In the genomic region with DNA sequence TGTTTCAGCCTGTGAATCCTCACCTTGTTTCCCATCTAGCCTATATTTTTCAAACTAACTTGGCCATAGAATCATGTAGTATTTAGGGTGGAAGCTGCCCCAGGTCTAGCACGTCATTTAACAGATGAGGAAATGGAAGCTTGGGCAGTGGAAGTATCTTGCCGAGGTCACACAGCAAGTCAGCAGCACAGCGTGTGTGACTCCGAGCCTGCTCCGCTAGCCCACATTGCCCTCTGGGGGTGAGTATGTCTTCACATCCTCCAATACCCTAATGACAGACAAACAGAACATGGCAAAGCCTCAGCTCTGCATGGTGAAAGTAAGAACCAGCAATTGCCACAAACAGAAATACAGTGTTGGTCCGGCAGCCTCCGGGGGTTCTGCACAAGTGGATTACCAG, we compare ENCODE assay signal across 8 cellular contexts. TPM values are rescaled to one million over a fixed set of nuclear protein-coding genes. Genes with fewer than 3 reads are reported as not detected.
A peak's percentile ranks its signal among the peaks of the same experiment; 100 is the strongest.
DNase-seq lines count a peak whose midpoint lies in the region; ATAC-seq and TF ChIP-seq lines count a peak whose summit lies in the region.

No MANE protein-coding gene starts in this region.

- H3K9me3 Mint-ChIP-seq in GM23338: no peaks in the 10 kb centered on the region
- H3K9me3 Mint-ChIP-seq in activated naive CD8-positive, alpha-beta T cell treated with anti-CD3 and anti-CD28 coated beads, Interleukin-2, amount 10 ng/mL, durations not matched to agents 7 days and 5 days: peaks cover 7% of the 10 kb centered on the region

- H2AFZ ChIP-seq in GM23338: peak overlapping the region; percentile 33

- H3K4me1 ChIP-seq in BLaER1 treated with 17β-estradiol and CSF1 and Interleukin-3, amounts not matched to agents 10 nM and 100 nM: peaks cover 0 to 85% (median 31%) of the 10 kb centered on the region in 10 experiments; a peak in 13 of 20 replicates
- H3K4me1 ChIP-seq in GM23338 (ENCODE audit: insufficient read depth): no peaks in the 10 kb centered on the region
- H3K4me1 ChIP-seq in prostate gland (replicated peaks): no peaks in the 10 kb centered on the region

- no peaks in the 10 kb centered on the region for H3K4me1 Mint-ChIP-seq in GM23338
- H3K4me1 Mint-ChIP-seq in activated naive CD8-positive, alpha-beta T cell treated with anti-CD3 and anti-CD28 coated beads, Interleukin-2, amount 10 ng/mL, durations not matched to agents 7 days and 5 days: peaks cover 65% of the 10 kb centered on the region

- H3K4me2 ChIP-seq in BLaER1 treated with 17β-estradiol and CSF1 and Interleukin-3, amounts not matched to agents 10 nM and 100 nM: peak overlapping the region in 6 of 11 experiments; percentile 9 to 96 (median 77); a peak in 11 of 22 replicates
- H3K4me2 ChIP-seq in GM23338: no peak overlapping the region

- ATAC-seq in GM23338 (peak; percentile 99), left lobe of liver (peak; percentile 71), GM19035 (IDR thresholded peaks at IDR 0.05; ENCODE audit: unreplicated experiment) (no peak)
- ATAC-seq in activated naive CD8-positive, alpha-beta T cell treated with anti-CD3 and anti-CD28 coated beads, Interleukin-2, amount 10 ng/mL, durations not matched to agents 7 days and 5 days (ENCODE audit: low read depth): peak; percentile 59

- in situ Hi-C loops in SK-MEL-5 (cut with HindIII; ENCODE audit: low pct_unique_long_range_greater_than_20kb, low sequenced_read_pairs): no loop called here

- peaks cover 0 to 18% (median 0%) of the 10 kb centered on the region in 11 experiments; a peak in 2 of 22 replicates for H3K9me3 ChIP-seq in BLaER1 treated with 17β-estradiol and CSF1 and Interleukin-3, amounts not matched to agents 10 nM and 100 nM (replicated peaks in 1 of 11)
- no peaks in the 10 kb centered on the region for H3K9me3 ChIP-seq in prostate gland

- peak overlapping the region in 6 of 11 experiments; percentile 11 to 89 (median 79); a peak in 10 of 22 replicates for H3K27ac ChIP-seq in BLaER1 treated with 17β-estradiol and CSF1 and Interleukin-3, amounts not matched to agents 10 nM and 100 nM
- H3K27ac ChIP-seq in GM23338 (ENCODE audit: low read depth) (no peak overlapping the region), prostate gland (no peak overlapping the region)

- intact Hi-C loops in prostate gland (cut with DNase I): no loop called here

- no peak overlapping the region for H3K4me3 Mint-ChIP-seq in GM23338
- H3K4me3 Mint-ChIP-seq in activated naive CD8-positive, alpha-beta T cell treated with anti-CD3 and anti-CD28 coated beads, Interleukin-2, amount 10 ng/mL, durations not matched to agents 7 days and 5 days: no peak overlapping the region

- H3K36me3 Mint-ChIP-seq in GM23338 (ENCODE audit: low read depth): no peaks in the 10 kb centered on the region
- H3K36me3 Mint-ChIP-seq in activated naive CD8-positive, alpha-beta T cell treated with anti-CD3 and anti-CD28 coated beads, Interleukin-2, amount 10 ng/mL, durations not matched to agents 7 days and 5 days: peaks cover 36% of the 10 kb centered on the region

- H3K79me2 ChIP-seq in GM23338 (replicated peaks; ENCODE audit: insufficient read depth): no peaks in the 10 kb centered on the region

- H3K27ac Mint-ChIP-seq in GM23338: no peak overlapping the region
- peak overlapping the region; percentile 71 for H3K27ac Mint-ChIP-seq in activated naive CD8-positive, alpha-beta T cell treated with anti-CD3 and anti-CD28 coated beads, Interleukin-2, amount 10 ng/mL, durations not matched to agents 7 days and 5 days

- WGBS in prostate gland: 80% methylated on average over 7 of the region's 7 CpGs

- peaks cover 2% of the 10 kb centered on the region for H3K27me3 Mint-ChIP-seq in GM23338 (ENCODE audit: insufficient read depth, low read depth, poor library complexity)
- no peaks in the 10 kb centered on the region for H3K27me3 Mint-ChIP-seq in activated naive CD8-positive, alpha-beta T cell treated with anti-CD3 and anti-CD28 coated beads, Interleukin-2, amount 10 ng/mL, durations not matched to agents 7 days and 5 days

- H3F3A ChIP-seq in GM23338 (replicated peaks; ENCODE audit: low read depth): no peaks in the 10 kb centered on the region

- peak; percentile 50 to 84 for TF ChIP-seq CTCF in GM23338 (conservative IDR thresholded peaks at IDR 0.05; ENCODE audit: low read depth in 2 of 2)
- TF ChIP-seq CTCF in prostate gland (IDR thresholded peaks at IDR 0.05): peak in 2 of 4 experiments; percentile 15 to 23

- H3K9ac ChIP-seq in BLaER1 treated with 17β-estradiol and CSF1 and Interleukin-3, amounts not matched to agents 10 nM and 100 nM: peak overlapping the region in 4 of 11 experiments; percentile 45 to 94 (median 89); a peak in 8 of 22 replicates

- peak; percentile 77 for DNase-seq in GM23338 (ENCODE audit: low spot score)
- DNase-seq in SK-MEL-5 (ENCODE audit: low read depth, low spot score): peak; percentile 57
- DNase-seq in activated naive CD8-positive, alpha-beta T cell treated with anti-CD3 and anti-CD28 coated beads, Interleukin-2, amount 10 ng/mL, durations not matched to agents 7 days and 5 days: peak; percentile 51
- DNase-seq in left lobe of liver (ENCODE audit: low spot score): no peak
- DNase-seq in stimulated activated CD8-positive, alpha-beta memory T cell treated with anti-CD3 and anti-CD28 coated beads, Interleukin-7, amount 100 ng/mL, for 48 hours (ENCODE audit: extremely low read depth in 1 of 2, low read depth in 1 of 2): peak; percentile 37 to 42
- no peak for DNase-seq in prostate gland (ENCODE audit: low spot score)

- POLR2A ChIA-PET in activated naive CD8-positive, alpha-beta T cell treated with anti-CD3 and anti-CD28 coated beads, Interleukin-2, amount 10 ng/mL, durations not matched to agents 7 days and 5 days (lab: Charles Lee): interaction anchor here (1.1 to 5.9 kb wide), 10 partner anchors 12 to 161 kb away, joined by 3 to 57 read pairs (median 15); a partner anchor contains a TSS

- H3K4me3 ChIP-seq in BLaER1 treated with 17β-estradiol and CSF1 and Interleukin-3, amounts not matched to agents 10 nM and 100 nM: peak overlapping the region in 3 of 10 experiments; percentile 63 to 72 (median 71); a peak in 5 of 20 replicates
- H3K4me3 ChIP-seq in GM23338: no peak overlapping the region
- no peak overlapping the region for H3K4me3 ChIP-seq in prostate gland

- no peaks in the 10 kb centered on the region for H3K27me3 ChIP-seq in BLaER1 treated with 17β-estradiol and CSF1 and Interleukin-3, amounts not matched to agents 10 nM and 100 nM
- H3K27me3 ChIP-seq in GM23338 (ENCODE audit: insufficient read depth): no peaks in the 10 kb centered on the region
- H3K27me3 ChIP-seq in prostate gland (replicated peaks; ENCODE audit: insufficient read depth): no peaks in the 10 kb centered on the region

- H3K36me3 ChIP-seq in BLaER1 treated with 17β-estradiol and CSF1 and Interleukin-3, amounts not matched to agents 10 nM and 100 nM: peaks cover 0 to 57% (median 0%) of the 10 kb centered on the region in 11 experiments; a peak in 6 of 22 replicates
- no peaks in the 10 kb centered on the region for H3K36me3 ChIP-seq in GM23338 (ENCODE audit: insufficient read depth)
- no peaks in the 10 kb centered on the region for H3K36me3 ChIP-seq in prostate gland

- H4K20me1 ChIP-seq in BLaER1 treated with 17β-estradiol and CSF1 and Interleukin-3, amounts not matched to agents 10 nM and 100 nM: peaks cover 0 to 10% (median 0%) of the 10 kb centered on the region in 11 experiments; a peak in 3 of 22 replicates
- no peaks in the 10 kb centered on the region for H4K20me1 ChIP-seq in GM23338 (replicated peaks; ENCODE audit: insufficient read depth)

- peaks cover 3% of the 10 kb centered on the region; the same call in 1 of the 2 replicates for H3K9me2 ChIP-seq in GM23338 (ENCODE audit: insufficient read depth)

- TF ChIP-seq POLR2A in prostate gland (IDR thresholded peaks at IDR 0.05): no peak

TF ChIP-seq in GM23338, 12 proteins besides CTCF, POLR2A, EP300 and RAD21:
- TF ChIP-seq EZH2 (IDR thresholded peaks at IDR 0.05; ENCODE audit: low read depth, unreplicated experiment): no peak
TF ChIP-seq in GM23338: peak in this region for 0.

RNA-seq across cellular contexts. Expression of a gene that starts 2.2 kb away (rescaled TPM):
- total RNA-seq in GM23338 (2014; rRNA removed; shearing (Covaris generic)): not detected in 2 replicates
- polyA plus RNA-seq in GM23338 (2016; fragmentation: Nextera tagmentation; extraction: Ambion mirVana): not detected in 2 replicates
- not detected in 2 replicates for total RNA-seq in SK-MEL-5 (2014; rRNA removed; shearing (Covaris generic))
- not detected in 2 replicates for polyA plus RNA-seq in SK-MEL-5 (2015; cell fraction: cytosol; rRNA removed)
- polyA plus RNA-seq in SK-MEL-5 (2015; cell fraction: nucleus; rRNA removed): not detected in 2 replicates
- 10 to 100 TPM; 39.6 to 44.3 TPM for total RNA-seq in activated naive CD8-positive, alpha-beta T cell treated with anti-CD3 and anti-CD28 coated beads, Interleukin-2, amount 10 ng/mL, durations not matched to agents 7 days and 5 days
- total RNA-seq in left lobe of liver: 0.08 TPM
- total RNA-seq in prostate gland: under 1 TPM; 0.55 to 0.68 TPM

RNA-seq across cellular contexts. Expression of a gene that starts 14.7 kb away (rescaled TPM):
- total RNA-seq in GM23338 (2014; rRNA removed; shearing (Covaris generic)): not detected in 2 replicates
- polyA plus RNA-seq in GM23338 (2016; fragmentation: Nextera tagmentation; extraction: Ambion mirVana): not detected in 2 replicates
- not detected in 2 replicates for total RNA-seq in SK-MEL-5 (2014; rRNA removed; shearing (Covaris generic))
- polyA plus RNA-seq in SK-MEL-5 (2015; cell fraction: cytosol; rRNA removed): not detected in 2 replicates
- polyA plus RNA-seq in SK-MEL-5 (2015; cell fraction: nucleus; rRNA removed): not detected in 2 replicates
- 10 to 100 TPM; 52.5 to 53.0 TPM for total RNA-seq in activated naive CD8-positive, alpha-beta T cell treated with anti-CD3 and anti-CD28 coated beads, Interleukin-2, amount 10 ng/mL, durations not matched to agents 7 days and 5 days
- total RNA-seq in left lobe of liver: 0.33 TPM
- 1 to 10 TPM; 1.0 to 6.5 TPM for total RNA-seq in prostate gland

RNA-seq across cellular contexts. Expression of a gene that starts 38.5 kb away (rescaled TPM):
- total RNA-seq in GM23338 (2014; rRNA removed; shearing (Covaris generic)): not detected in 2 replicates
- polyA plus RNA-seq in GM23338 (2016; fragmentation: Nextera tagmentation; extraction: Ambion mirVana): not detected in 2 replicates
- total RNA-seq in SK-MEL-5 (2014; rRNA removed; shearing (Covaris generic)): not detected in 2 replicates
- polyA plus RNA-seq in SK-MEL-5 (2015; cell fraction: cytosol; rRNA removed): not detected in 2 replicates
- polyA plus RNA-seq in SK-MEL-5 (2015; cell fraction: nucleus; rRNA removed): not detected in 2 replicates
- total RNA-seq in activated naive CD8-positive, alpha-beta T cell treated with anti-CD3 and anti-CD28 coated beads, Interleukin-2, amount 10 ng/mL, durations not matched to agents 7 days and 5 days: 10 to 100 TPM; 13.5 to 14.4 TPM
- total RNA-seq in left lobe of liver (0.55 TPM), prostate gland (under 1 TPM; 0.09 to 0.45 TPM)

Comparison
In these comparisons a context has a peak if more than half of its experiments do, and no peak if none do; other contexts are left out.
1. H3K27ac ChIP-seq: peak in BLaER1 treated with 17β-estradiol and CSF1 and Interleukin-3, amounts not matched to agents 10 nM and 100 nM (6 of 11); none in GM23338 (single experiment) and prostate gland (0 of 2).
2. DNase-seq: peak in GM23338 (single experiment), SK-MEL-5 (single experiment), activated naive CD8-positive, alpha-beta T cell treated with anti-CD3 and anti-CD28 coated beads, Interleukin-2, amount 10 ng/mL, durations not matched to agents 7 days and 5 days (single experiment) and stimulated activated CD8-positive, alpha-beta memory T cell treated with anti-CD3 and anti-CD28 coated beads, Interleukin-7, amount 100 ng/mL, for 48 hours (2 of 2); none in left lobe of liver (single experiment) and prostate gland (single experiment).
3. RNA of a gene that starts 2.2 kb away (total RNA-seq): 39.6 to 44.3 TPM in activated naive CD8-positive, alpha-beta T cell treated with anti-CD3 and anti-CD28 coated beads, Interleukin-2, amount 10 ng/mL, durations not matched to agents 7 days and 5 days; 0.55 to 0.68 TPM in prostate gland, 0.08 TPM in left lobe of liver (single experiment), not detected in GM23338 and not detected in SK-MEL-5; every median in the first group is over 10 times any median in the second.
4. RNA of a gene that starts 14.7 kb away (total RNA-seq): 52.5 to 53.0 TPM in activated naive CD8-positive, alpha-beta T cell treated with anti-CD3 and anti-CD28 coated beads, Interleukin-2, amount 10 ng/mL, durations not matched to agents 7 days and 5 days; 1.0 to 6.5 TPM in prostate gland, 0.33 TPM in left lobe of liver (single experiment), not detected in GM23338 and not detected in SK-MEL-5; every median in the first group is over 4 times any median in the second.